Comparison of ENCODE assay signal across 11 cellular contexts in the genomic region with DNA sequence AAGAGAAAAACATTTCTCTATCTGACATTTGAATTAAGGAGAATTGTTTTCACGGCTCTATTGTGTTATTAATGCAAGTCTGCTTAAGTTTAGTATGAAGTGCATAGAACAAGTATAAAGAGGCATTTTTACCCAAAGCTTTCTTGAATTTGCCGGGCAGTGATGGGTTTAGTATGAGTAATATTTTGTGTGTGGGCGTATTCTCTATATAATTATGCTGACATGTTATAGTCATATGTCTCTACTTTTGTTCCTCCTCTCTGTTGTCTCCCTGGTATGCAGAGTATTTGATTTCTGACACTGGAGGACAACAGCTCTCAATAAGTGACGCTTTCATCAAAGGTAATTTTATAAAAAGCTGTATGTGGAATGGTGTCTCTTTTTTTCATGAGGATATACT. TPM values are rescaled to one million over a fixed set of nuclear protein-coding genes. Genes with fewer than 3 reads are reported as not detected.
A peak's percentile ranks its signal among the peaks of the same experiment; 100 is the strongest.
DNase-seq lines count a peak whose midpoint lies in the region; ATAC-seq and TF ChIP-seq lines count a peak whose summit lies in the region.
"Had no signal": no experiment of that assay in that cellular context is flagged by ENCODE, and none has a peak within 500 bp of the region (broad histone marks: within the 10 kb centered on the region; RNA-seq: fewer than 3 reads in every experiment).

No MANE protein-coding gene starts in this region.

- no peaks in the 10 kb centered on the region for H3K27me3 ChIP-seq in foreskin keratinocyte
- H3K27me3 ChIP-seq in osteoblast (ENCODE audit: insufficient read depth, low read length), result no peaks in the 10 kb centered on the region

- no peaks in the 10 kb centered on the region for H3K9me3 ChIP-seq in osteoblast (ENCODE audit: low read depth, low read length)

- no peak overlapping the region for H3K27ac ChIP-seq in foreskin keratinocyte
- H3K27ac ChIP-seq in osteoblast (ENCODE audit: low read depth, low read length), result no peak overlapping the region

- H3K4me1 ChIP-seq in foreskin keratinocyte (no peaks in the 10 kb centered on the region), osteoblast (ENCODE audit: insufficient read depth, low read length) (peaks cover 11% of the 10 kb centered on the region)

- no peaks in the 10 kb centered on the region for H3K79me2 ChIP-seq in osteoblast (ENCODE audit: insufficient read depth, low read length)

- peaks cover 18% of the 10 kb centered on the region for H3K36me3 ChIP-seq in osteoblast (ENCODE audit: insufficient read depth, low read length)

- no peak overlapping the region for H3K4me2 ChIP-seq in osteoblast (ENCODE audit: insufficient read depth, low read length)

- no peak overlapping the region for H3K4me3 ChIP-seq in osteoblast (ENCODE audit: insufficient read depth, low read length)

- ATAC-seq in GM18505 (IDR thresholded peaks at IDR 0.05; ENCODE audit: unreplicated experiment) (peak; percentile 57), GM21447 (IDR thresholded peaks at IDR 0.05; ENCODE audit: unreplicated experiment) (peak; percentile 47), HG03280 (IDR thresholded peaks at IDR 0.05; ENCODE audit: unreplicated experiment) (peak; percentile 50), foreskin keratinocyte (peak; percentile 85)
- ATAC-seq: PC-3, sciatic nerve had no signal

- no peak for TF ChIP-seq POLR2A in GM18505 (IDR thresholded peaks at IDR 0.05; ENCODE audit: borderline replicate concordance, extremely low read depth, insufficient read depth, insufficient read length)

- no peak overlapping the region for H2AFZ ChIP-seq in osteoblast (ENCODE audit: low read length)

- TF ChIP-seq CTCF in foreskin keratinocyte (conservative IDR thresholded peaks at IDR 0.05) (no peak), osteoblast (IDR thresholded peaks at IDR 0.05; ENCODE audit: extremely low read depth, low read depth, low read length) (no peak)

- DNase-seq in foreskin keratinocyte (peak in 1 of 2 donors; percentile 9), germinal center (ENCODE audit: low spot score) (no peak), NCI-H748 treated with DMSO at 0.1 percent for 48 hours (lab: John Stamatoyannopoulos, UW) (no peak), osteoblast (ENCODE audit: insufficient read length, low spot score, missing footprints) (no peak), NOMO-1 treated with dmso at 0.1 percent for 144 hours (lab: John Stamatoyannopoulos, UW; ENCODE audit: unreplicated experiment) (no peak)
- DNase-seq: GDM1, PC-3 had no signal

- no peaks in the 10 kb centered on the region for H4K20me1 ChIP-seq in osteoblast (ENCODE audit: insufficient read depth, low read length)

RNA-seq across cellular contexts. Expression of a gene that starts 45.9 kb away (rescaled TPM):
- total RNA-seq in foreskin keratinocyte (18.1 and 19.5 TPM in 2 replicates), osteoblast (52.7 and 57.9 TPM in 2 replicates)
- 1.5 and 1.8 TPM in 2 replicates for polyA plus RNA-seq in foreskin keratinocyte

RNA-seq across cellular contexts. Expression of a gene that starts 57.1 kb away (rescaled TPM):
- total RNA-seq in foreskin keratinocyte (129 and 130 TPM in 2 replicates), osteoblast (181 and 226 TPM in 2 replicates)
- polyA plus RNA-seq in foreskin keratinocyte, result 72.0 and 80.0 TPM in 2 replicates
